1 cellular context compared by ENCODE assay signal in genomic region chr4:61385302-61385701, GRCh38.
TF ChIP-seq lines count a peak whose summit lies in the region.

No MANE protein-coding gene starts in this region.

TF ChIP-seq in GM23338, 12 proteins besides CTCF, POLR2A, EP300 and RAD21 (continued from another document):
- TF ChIP-seq ZNF331 (CRISPR knock-in tag; IDR thresholded peaks at IDR 0.05; ENCODE audit: low read depth) (no peak), STAT1 (IDR thresholded peaks at IDR 0.05; ENCODE audit: unreplicated experiment) (no peak), ZNF114 (CRISPR knock-in tag; IDR thresholded peaks at IDR 0.05) (no peak), POLR2AphosphoS5 (IDR thresholded peaks at IDR 0.05; ENCODE audit: low read depth) (no peak), EZH2phosphoT487 (IDR thresholded peaks at IDR 0.05; ENCODE audit: unreplicated experiment) (no peak)
- TF ChIP-seq, protein P1, sequence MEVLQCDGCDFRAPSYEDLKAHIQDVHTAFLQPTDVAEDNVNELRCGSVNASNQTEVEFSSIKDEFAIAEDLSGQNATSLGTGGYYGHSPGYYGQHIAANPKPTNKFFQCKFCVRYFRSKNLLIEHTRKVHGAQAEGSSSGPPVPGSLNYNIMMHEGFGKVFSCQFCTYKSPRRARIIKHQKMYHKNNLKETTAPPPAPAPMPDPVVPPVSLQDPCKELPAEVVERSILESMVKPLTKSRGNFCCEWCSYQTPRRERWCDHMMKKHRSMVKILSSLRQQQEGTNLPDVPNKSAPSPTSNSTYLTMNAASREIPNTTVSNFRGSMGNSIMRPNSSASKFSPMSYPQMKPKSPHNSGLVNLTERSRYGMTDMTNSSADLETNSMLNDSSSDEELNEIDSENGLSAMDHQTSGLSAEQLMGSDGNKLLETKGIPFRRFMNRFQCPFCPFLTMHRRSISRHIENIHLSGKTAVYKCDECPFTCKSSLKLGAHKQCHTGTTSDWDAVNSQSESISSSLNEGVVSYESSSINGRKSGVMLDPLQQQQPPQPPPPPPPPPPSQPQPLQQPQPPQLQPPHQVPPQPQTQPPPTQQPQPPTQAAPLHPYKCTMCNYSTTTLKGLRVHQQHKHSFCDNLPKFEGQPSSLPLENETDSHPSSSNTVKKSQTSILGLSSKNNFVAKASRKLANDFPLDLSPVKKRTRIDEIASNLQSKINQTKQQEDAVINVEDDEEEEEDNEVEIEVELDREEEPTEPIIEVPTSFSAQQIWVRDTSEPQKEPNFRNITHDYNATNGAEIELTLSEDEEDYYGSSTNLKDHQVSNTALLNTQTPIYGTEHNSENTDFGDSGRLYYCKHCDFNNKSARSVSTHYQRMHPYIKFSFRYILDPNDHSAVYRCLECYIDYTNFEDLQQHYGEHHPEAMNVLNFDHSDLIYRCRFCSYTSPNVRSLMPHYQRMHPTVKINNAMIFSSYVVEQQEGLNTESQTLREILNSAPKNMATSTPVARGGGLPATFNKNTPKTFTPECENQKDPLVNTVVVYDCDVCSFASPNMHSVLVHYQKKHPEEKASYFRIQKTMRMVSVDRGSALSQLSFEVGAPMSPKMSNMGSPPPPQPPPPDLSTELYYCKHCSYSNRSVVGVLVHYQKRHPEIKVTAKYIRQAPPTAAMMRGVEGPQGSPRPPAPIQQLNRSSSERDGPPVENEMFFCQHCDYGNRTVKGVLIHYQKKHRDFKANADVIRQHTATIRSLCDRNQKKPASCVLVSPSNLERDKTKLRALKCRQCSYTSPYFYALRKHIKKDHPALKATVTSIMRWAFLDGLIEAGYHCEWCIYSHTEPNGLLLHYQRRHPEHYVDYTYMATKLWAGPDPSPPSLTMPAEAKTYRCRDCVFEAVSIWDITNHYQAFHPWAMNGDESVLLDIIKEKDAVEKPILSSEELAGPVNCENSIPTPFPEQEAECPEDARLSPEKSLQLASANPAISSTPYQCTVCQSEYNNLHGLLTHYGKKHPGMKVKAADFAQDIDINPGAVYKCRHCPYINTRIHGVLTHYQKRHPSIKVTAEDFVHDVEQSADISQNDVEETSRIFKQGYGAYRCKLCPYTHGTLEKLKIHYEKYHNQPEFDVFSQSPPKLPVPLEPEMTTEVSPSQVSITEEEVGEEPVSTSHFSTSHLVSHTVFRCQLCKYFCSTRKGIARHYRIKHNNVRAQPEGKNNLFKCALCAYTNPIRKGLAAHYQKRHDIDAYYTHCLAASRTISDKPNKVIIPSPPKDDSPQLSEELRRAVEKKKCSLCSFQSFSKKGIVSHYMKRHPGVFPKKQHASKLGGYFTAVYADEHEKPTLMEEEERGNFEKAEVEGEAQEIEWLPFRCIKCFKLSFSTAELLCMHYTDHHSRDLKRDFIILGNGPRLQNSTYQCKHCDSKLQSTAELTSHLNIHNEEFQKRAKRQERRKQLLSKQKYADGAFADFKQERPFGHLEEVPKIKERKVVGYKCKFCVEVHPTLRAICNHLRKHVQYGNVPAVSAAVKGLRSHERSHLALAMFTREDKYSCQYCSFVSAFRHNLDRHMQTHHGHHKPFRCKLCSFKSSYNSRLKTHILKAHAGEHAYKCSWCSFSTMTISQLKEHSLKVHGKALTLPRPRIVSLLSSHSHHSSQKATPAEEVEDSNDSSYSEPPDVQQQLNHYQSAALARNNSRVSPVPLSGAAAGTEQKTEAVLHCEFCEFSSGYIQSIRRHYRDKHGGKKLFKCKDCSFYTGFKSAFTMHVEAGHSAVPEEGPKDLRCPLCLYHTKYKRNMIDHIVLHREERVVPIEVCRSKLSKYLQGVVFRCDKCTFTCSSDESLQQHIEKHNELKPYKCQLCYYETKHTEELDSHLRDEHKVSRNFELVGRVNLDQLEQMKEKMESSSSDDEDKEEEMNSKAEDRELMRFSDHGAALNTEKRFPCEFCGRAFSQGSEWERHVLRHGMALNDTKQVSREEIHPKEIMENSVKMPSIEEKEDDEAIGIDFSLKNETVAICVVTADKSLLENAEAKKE (CRISPR knock-in tag; IDR thresholded peaks at IDR 0.05): no peak
- TF ChIP-seq, protein P2, sequence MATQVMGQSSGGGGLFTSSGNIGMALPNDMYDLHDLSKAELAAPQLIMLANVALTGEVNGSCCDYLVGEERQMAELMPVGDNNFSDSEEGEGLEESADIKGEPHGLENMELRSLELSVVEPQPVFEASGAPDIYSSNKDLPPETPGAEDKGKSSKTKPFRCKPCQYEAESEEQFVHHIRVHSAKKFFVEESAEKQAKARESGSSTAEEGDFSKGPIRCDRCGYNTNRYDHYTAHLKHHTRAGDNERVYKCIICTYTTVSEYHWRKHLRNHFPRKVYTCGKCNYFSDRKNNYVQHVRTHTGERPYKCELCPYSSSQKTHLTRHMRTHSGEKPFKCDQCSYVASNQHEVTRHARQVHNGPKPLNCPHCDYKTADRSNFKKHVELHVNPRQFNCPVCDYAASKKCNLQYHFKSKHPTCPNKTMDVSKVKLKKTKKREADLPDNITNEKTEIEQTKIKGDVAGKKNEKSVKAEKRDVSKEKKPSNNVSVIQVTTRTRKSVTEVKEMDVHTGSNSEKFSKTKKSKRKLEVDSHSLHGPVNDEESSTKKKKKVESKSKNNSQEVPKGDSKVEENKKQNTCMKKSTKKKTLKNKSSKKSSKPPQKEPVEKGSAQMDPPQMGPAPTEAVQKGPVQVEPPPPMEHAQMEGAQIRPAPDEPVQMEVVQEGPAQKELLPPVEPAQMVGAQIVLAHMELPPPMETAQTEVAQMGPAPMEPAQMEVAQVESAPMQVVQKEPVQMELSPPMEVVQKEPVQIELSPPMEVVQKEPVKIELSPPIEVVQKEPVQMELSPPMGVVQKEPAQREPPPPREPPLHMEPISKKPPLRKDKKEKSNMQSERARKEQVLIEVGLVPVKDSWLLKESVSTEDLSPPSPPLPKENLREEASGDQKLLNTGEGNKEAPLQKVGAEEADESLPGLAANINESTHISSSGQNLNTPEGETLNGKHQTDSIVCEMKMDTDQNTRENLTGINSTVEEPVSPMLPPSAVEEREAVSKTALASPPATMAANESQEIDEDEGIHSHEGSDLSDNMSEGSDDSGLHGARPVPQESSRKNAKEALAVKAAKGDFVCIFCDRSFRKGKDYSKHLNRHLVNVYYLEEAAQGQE (IDR thresholded peaks at IDR 0.05; ENCODE audit: unreplicated experiment): no peak
